In the genomic region with DNA sequence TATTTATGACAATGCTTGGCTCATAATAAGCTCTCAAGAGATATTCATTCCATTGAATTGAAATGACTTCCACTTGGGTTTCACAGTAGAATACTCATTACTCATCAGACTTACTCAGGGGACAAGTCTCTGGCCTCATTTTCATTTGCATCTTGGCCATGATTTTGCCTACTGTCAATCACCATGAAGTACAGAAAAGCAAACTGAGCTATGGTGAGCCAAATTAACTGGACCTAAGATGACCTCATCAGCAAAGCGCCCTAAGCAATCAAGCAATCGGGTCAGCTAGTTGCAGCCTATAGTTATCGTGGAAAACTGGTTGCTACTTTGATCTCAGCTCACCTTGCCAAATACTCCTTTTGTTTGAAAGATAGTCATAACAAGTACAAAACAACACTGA, we compare ENCODE assay signal across 27 cellular contexts.
"Had no signal": no experiment of that assay in that cellular context is flagged by ENCODE, and none has a peak within 500 bp of the region (broad histone marks: within the 10 kb centered on the region; RNA-seq: fewer than 3 reads in every experiment).

No MANE protein-coding gene starts in this region.

- H3K27ac ChIP-seq: adrenal gland, breast epithelium, coronary artery, dorsolateral prefrontal cortex, esophagus muscularis mucosa had no signal

- H3K27me3 ChIP-seq: adrenal gland, breast epithelium, dorsolateral prefrontal cortex, esophagus muscularis mucosa had no signal

- FAIRE-seq: frontal cortex had no signal

- H3K36me3 ChIP-seq: adrenal gland, breast epithelium, esophagus muscularis mucosa had no signal

- ATAC-seq: activated CD4-positive, alpha-beta T cell treated with anti-CD3 and anti-CD28 coated beads for 36 hours; activated CD8-positive, alpha-beta memory T cell treated with anti-CD3 and anti-CD28 coated beads, Interleukin-2, amount 10 ng/mL, durations not matched to agents 7 days and 5 days; activated CD8-positive, alpha-beta T cell treated with anti-CD3 and anti-CD28 coated beads, Interleukin-2, amount 10 ng/mL, durations not matched to agents 7 days and 5 days; activated naive CD8-positive, alpha-beta T cell treated with anti-CD3 and anti-CD28 coated beads, Interleukin-2, amount 50 U/mL, for 24 hours had no signal

- H3K4me1 ChIP-seq: adrenal gland, breast epithelium, esophagus muscularis mucosa had no signal

- DNase-seq: activated CD4-positive, alpha-beta memory T cell treated with anti-CD3 and anti-CD28 coated beads for 36 hours; activated CD4-positive, alpha-beta T cell treated with anti-CD3 and anti-CD28 coated beads for 36 hours; activated CD4-positive, alpha-beta T cell treated with anti-CD3 and anti-CD28 coated beads, Interleukin-2, amount 10 ng/mL, durations not matched to agents 24 days and 14 days; activated CD4-positive, CD25-positive, alpha-beta regulatory T cell; activated CD4-positive, CD25-positive, alpha-beta regulatory T cell treated with anti-CD3 and anti-CD28 coated beads, Interleukin-2, amount 50 U/mL, for 72 hours; activated CD8-positive, alpha-beta memory T cell treated with anti-CD3 and anti-CD28 coated beads, Interleukin-2, amount 10 ng/mL, durations not matched to agents 7 days and 5 days; activated CD8-positive, alpha-beta memory T cell treated with anti-CD3 and anti-CD28 coated beads, Interleukin-2, amount 50 U/mL, for 4 hours; activated CD8-positive, alpha-beta T cell treated with anti-CD3 and anti-CD28 coated beads, Interleukin-2, amount 10 ng/mL, durations not matched to agents 7 days and 5 days; activated effector memory CD4-positive, alpha-beta T cell treated with anti-CD3 and anti-CD28 coated beads, Interleukin-2, amount 50 U/mL, for 16 hours; activated naive CD4-positive, alpha-beta T cell treated with anti-CD3 and anti-CD28 coated beads for 36 hours; activated naive CD8-positive, alpha-beta T cell treated with anti-CD3 and anti-CD28 coated beads for 36 hours; activated naive CD8-positive, alpha-beta T cell treated with anti-CD3 and anti-CD28 coated beads, Interleukin-2, amount 50 U/mL, for 24 hours; activated T-cell treated with anti-CD3 and anti-CD28 coated beads, Interleukin-2, amount 50 U/mL, for 1 hour; activated T-cell treated with anti-CD3 and anti-CD28 coated beads, Interleukin-2, amount 50 U/mL, for 48 hours; adrenal gland; amygdala; aorta; dorsolateral prefrontal cortex; effector memory CD4-positive, alpha-beta T cell; endodermal cell; erythroblast; head of caudate nucleus; T-helper 2 cell had no signal

- H3K9me3 ChIP-seq: adrenal gland, breast epithelium, esophagus muscularis mucosa had no signal

- H3K4me3 ChIP-seq: adrenal gland, breast epithelium, coronary artery, dorsolateral prefrontal cortex, esophagus muscularis mucosa had no signal
